Comparison of ENCODE assay signal across 28 cellular contexts in genomic region chr3:61945657-61946056, GRCh38.
"Had no signal": no experiment of that assay in that cellular context is flagged by ENCODE, and none has a peak within 500 bp of the region (broad histone marks: within the 10 kb centered on the region; RNA-seq: fewer than 3 reads in every experiment).

No MANE protein-coding gene starts in this region.

- DNase-seq: dermis blood vessel endothelial cell; effector memory CD4-positive, alpha-beta T cell; foreskin keratinocyte; heart right ventricle; hippocampal formation; immature natural killer cell; islet precursor cell; mesendoderm; midbrain; naive thymus-derived CD4-positive, alpha-beta T cell; sigmoid colon; stimulated activated CD4-positive, alpha-beta T cell treated with anti-CD3 and anti-CD28 coated beads, Interleukin-2, amount 100 ng/mL, for 24 hours; stimulated activated CD4-positive, alpha-beta T cell treated with anti-CD3 and anti-CD28 coated beads, Interleukin-4, amount 100 ng/mL, for 24 hours; stimulated activated naive CD4-positive, alpha-beta T cell treated with Interleukin-2 at 50 U/mL for 16 hours; stomach; substantia nigra; testis; tibial artery had no signal

- H3K4me1 ChIP-seq: foreskin keratinocyte, testis had no signal

- H3K27ac ChIP-seq: coronary artery, esophagus muscularis mucosa, foreskin keratinocyte, gastroesophageal sphincter, heart right ventricle, parathyroid adenoma, right atrium auricular region, stomach, testis, tibial artery had no signal

- H3K4me1 Mint-ChIP-seq: immature natural killer cell; stimulated activated effector memory CD8-positive, alpha-beta T cell treated with anti-CD3 and anti-CD28 coated beads, Interleukin-12 subunit alpha, Interleukin-12 subunit beta, amount 100 ng/mL, for 72 hours had no signal

- H3K9ac ChIP-seq: neural progenitor cell, parathyroid adenoma had no signal

- H2AFZ ChIP-seq: neural progenitor cell, parathyroid adenoma had no signal

- ATAC-seq: foreskin keratinocyte; gastroesophageal sphincter; naive thymus-derived CD4-positive, alpha-beta T cell; stimulated activated effector memory CD8-positive, alpha-beta T cell treated with anti-CD3 and anti-CD28 coated beads, Interleukin-12 subunit alpha, Interleukin-12 subunit beta, amount 100 ng/mL, for 72 hours had no signal

- H3K9me3 Mint-ChIP-seq: nephron, type B pancreatic cell had no signal

- H3K4me3 ChIP-seq: coronary artery, esophagus muscularis mucosa, gastroesophageal sphincter, heart right ventricle, right atrium auricular region, sigmoid colon, stomach, testis, tibial artery had no signal

- H3K27me3 ChIP-seq: esophagus muscularis mucosa, foreskin keratinocyte, gastroesophageal sphincter, heart right ventricle, neural progenitor cell, right atrium auricular region, sigmoid colon, stomach, testis, tibial artery had no signal

- H3K27me3 Mint-ChIP-seq: progenitor cell of endocrine pancreas, type B pancreatic cell had no signal

- H3K36me3 ChIP-seq: esophagus muscularis mucosa, gastroesophageal sphincter, heart right ventricle, neural progenitor cell, right atrium auricular region, sigmoid colon, stomach, tibial artery had no signal

- H3K27ac Mint-ChIP-seq: immature natural killer cell; naive thymus-derived CD4-positive, alpha-beta T cell; nephron; neural progenitor cell; progenitor cell of endocrine pancreas; stimulated activated effector memory CD8-positive, alpha-beta T cell treated with anti-CD3 and anti-CD28 coated beads, Interleukin-12 subunit alpha, Interleukin-12 subunit beta, amount 100 ng/mL, for 72 hours; type B pancreatic cell had no signal

- H3K4me3 Mint-ChIP-seq: immature natural killer cell; naive thymus-derived CD4-positive, alpha-beta T cell; nephron; neural progenitor cell; stimulated activated effector memory CD8-positive, alpha-beta T cell treated with anti-CD3 and anti-CD28 coated beads, Interleukin-12 subunit alpha, Interleukin-12 subunit beta, amount 100 ng/mL, for 72 hours; type B pancreatic cell had no signal

- H3K36me3 Mint-ChIP-seq: immature natural killer cell; naive thymus-derived CD4-positive, alpha-beta T cell; neural progenitor cell; stimulated activated effector memory CD8-positive, alpha-beta T cell treated with anti-CD3 and anti-CD28 coated beads, Interleukin-12 subunit alpha, Interleukin-12 subunit beta, amount 100 ng/mL, for 72 hours had no signal

- H3K9me3 ChIP-seq: esophagus muscularis mucosa, gastroesophageal sphincter, right atrium auricular region, sigmoid colon, stomach, testis, tibial artery had no signal
